Comparison of ENCODE assay signal across 26 cellular contexts in genomic region chr10:19466709-19467108, GRCh38.
"Had no signal": no experiment of that assay in that cellular context is flagged by ENCODE, and none has a peak within 500 bp of the region (broad histone marks: within the 10 kb centered on the region; RNA-seq: fewer than 3 reads in every experiment).

No MANE protein-coding gene starts in this region.

- H3K4me1 ChIP-seq: stomach, suprapubic skin, testis, thyroid gland, tibial nerve, transverse colon, upper lobe of left lung, upper lobe of right lung, uterus had no signal

- H3K4me3 ChIP-seq: stomach, suprapubic skin, testis, thoracic aorta, thyroid gland, tibial artery, tibial nerve, transverse colon, upper lobe of left lung, upper lobe of right lung, uterus had no signal

- H3K9me3 ChIP-seq: suprapubic skin, testis, thoracic aorta, thyroid gland, tibial artery, transverse colon, upper lobe of left lung, uterus had no signal

- H3K27me3 ChIP-seq: stomach, suprapubic skin, testis, thyroid gland, tibial artery, tibial nerve, transverse colon, upper lobe of left lung, upper lobe of right lung, uterus had no signal

- DNase-seq: stimulated activated CD4-positive, alpha-beta T cell treated with anti-CD3 and anti-CD28 coated beads, Interleukin-2, amount 100 ng/mL, for 48 hours; stimulated activated CD4-positive, alpha-beta T cell treated with anti-CD3 and anti-CD28 coated beads, Interleukin-4, amount 100 ng/mL, for 1 hour; stimulated activated CD4-positive, alpha-beta T cell treated with anti-CD3 and anti-CD28 coated beads, Interleukin-4, amount 100 ng/mL, for 24 hours; stimulated activated CD4-positive, alpha-beta T cell treated with anti-CD3 and anti-CD28 coated beads, Interleukin-4, amount 100 ng/mL, for 4 hours; stimulated activated CD8-positive, alpha-beta memory T cell treated with anti-CD3 and anti-CD28 coated beads, Interleukin-4, amount 100 ng/mL, for 48 hours; stimulated activated naive B cell treated with anti-CD40 and anti-IgM and Interleukin-4, amounts not matched to agents 10 μg/mL and 1 μg/mL and 100 μg/mL, for 72 hours; stimulated activated naive CD4-positive, alpha-beta T cell; stimulated activated naive CD4-positive, alpha-beta T cell treated with Interleukin-2 at 50 U/mL for 16 hours; stimulated activated naive CD8-positive, alpha-beta T cell treated with anti-CD3 and anti-CD28 coated beads, Interleukin-15, amount 100 ng/mL, for 72 hours; stimulated activated naive CD8-positive, alpha-beta T cell treated with anti-CD3 and anti-CD28 coated beads, Interleukin-15, Interleukin-2, amounts not matched to agents 100 U/mL and 50 U/mL, for 24 hours; stomach; substantia nigra; testis; thyroid gland; tibial artery; transverse colon; trophoblast cell; upper lobe of left lung; upper lobe of right lung; uterus had no signal

- H3K27ac ChIP-seq: stomach, suprapubic skin, testis, thoracic aorta, thyroid gland, tibial artery, tibial nerve, transverse colon, upper lobe of left lung, upper lobe of right lung, uterus had no signal

- H3K36me3 ChIP-seq: stomach, suprapubic skin, thoracic aorta, thyroid gland, tibial artery, tibial nerve, transverse colon, upper lobe of left lung, upper lobe of right lung, uterus had no signal

- FAIRE-seq: urothelium cell line had no signal

- ATAC-seq: stimulated activated effector memory CD8-positive, alpha-beta T cell treated with anti-CD3 and anti-CD28 coated beads, Interleukin-12 subunit alpha, Interleukin-12 subunit beta, amount 100 ng/mL, for 72 hours; stimulated activated memory B cell treated with anti-CD40 and anti-IgM and Interleukin-4, amounts not matched to agents 10 μg/mL and 1 μg/mL and 100 μg/mL, for 72 hours; stimulated activated naive B cell treated with anti-CD40 and anti-IgM and Interleukin-4, amounts not matched to agents 10 μg/mL and 1 μg/mL and 100 μg/mL, for 72 hours; stimulated activated naive CD8-positive, alpha-beta T cell treated with anti-CD3 and anti-CD28 coated beads, Interleukin-15, amount 100 ng/mL, for 72 hours; stimulated activated naive CD8-positive, alpha-beta T cell treated with anti-CD3 and anti-CD28 coated beads, Interleukin-15, Interleukin-2, amounts not matched to agents 100 U/mL and 50 U/mL, for 24 hours; upper lobe of right lung had no signal
